ENCODE assay signal across 8 cellular contexts in the genomic region with DNA sequence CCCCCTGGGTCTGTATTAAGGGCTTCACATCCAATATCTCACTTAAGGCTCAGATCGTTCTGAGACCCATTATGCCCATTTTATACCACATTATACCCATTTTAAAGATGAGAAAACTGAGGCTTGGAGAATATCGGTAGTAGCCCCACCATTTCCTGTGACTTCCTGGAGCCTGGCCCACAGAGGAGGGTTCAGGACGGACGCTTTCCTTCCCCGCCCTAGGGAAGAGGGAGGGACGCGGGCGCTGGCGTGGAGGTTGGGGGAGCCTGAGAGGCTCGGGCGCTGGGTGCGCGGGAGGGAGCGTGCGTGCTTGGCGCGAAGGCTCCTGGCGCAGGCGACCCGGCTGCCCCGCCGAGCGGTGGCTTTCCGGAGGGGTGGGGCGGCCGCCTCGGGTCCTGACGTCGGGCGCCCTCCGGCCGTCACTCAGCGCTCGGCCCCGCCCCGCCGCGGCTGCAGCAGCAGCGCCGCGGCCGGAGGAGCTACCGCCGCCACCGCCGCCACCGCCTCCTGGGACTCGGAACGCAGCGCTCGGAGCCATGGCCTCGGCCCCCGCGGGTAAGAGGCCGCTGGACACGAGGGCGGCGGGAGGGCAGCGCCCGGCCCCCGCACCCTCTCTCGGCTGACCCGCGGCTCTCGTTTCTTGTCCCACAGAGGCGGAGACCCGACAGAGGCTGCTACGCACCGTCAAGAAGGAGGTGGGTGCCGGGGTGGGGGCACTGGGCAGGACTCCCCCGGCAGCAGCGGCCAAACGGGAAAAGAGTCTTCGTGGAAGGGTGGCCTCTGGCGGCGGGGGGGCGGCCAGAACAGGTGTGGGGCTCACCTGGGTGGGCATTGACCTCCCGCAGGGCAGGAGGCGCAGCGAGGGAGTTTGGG. TPM values are rescaled to one million over a fixed set of nuclear protein-coding genes. Genes with fewer than 3 reads are reported as not detected.
DNase-seq lines count a peak whose midpoint lies in the region; ATAC-seq and TF ChIP-seq lines count a peak whose summit lies in the region.

SGSM1 (plus strand) TSS at position 422 of the 873 bp plus-strand sequence; CDS start at position 537, 115 bp downstream.

- no peaks in the 10 kb centered on the region for H3K36me3 Mint-ChIP-seq in CD8-positive, alpha-beta T cell
- no peaks in the 10 kb centered on the region for H3K36me3 Mint-ChIP-seq in activated CD8-positive, alpha-beta T cell treated with anti-CD3 and anti-CD28 coated beads, Interleukin-2, amount 10 ng/mL, durations not matched to agents 7 days and 5 days (ENCODE audit: low read depth)

- H3K36me3 ChIP-seq in CD8-positive, alpha-beta T cell (ENCODE audit: insufficient read depth, low read length): no peaks in the 10 kb centered on the region
- H3K36me3 ChIP-seq in HEK293 (ENCODE audit: control insufficient read depth in 2 of 2, insufficient read depth in 1 of 2, low read length in 2 of 2) (no peaks in the 10 kb centered on the region), ectodermal cell (ENCODE audit: control insufficient read depth, insufficient read depth, low read length) (no peaks in the 10 kb centered on the region)

- no peaks in the 10 kb centered on the region for H3K27me3 Mint-ChIP-seq in CD8-positive, alpha-beta T cell (ENCODE audit: low read depth)
- H3K27me3 Mint-ChIP-seq in activated CD8-positive, alpha-beta T cell treated with anti-CD3 and anti-CD28 coated beads, Interleukin-2, amount 10 ng/mL, durations not matched to agents 7 days and 5 days (ENCODE audit: low read depth): peaks cover 6% of the 10 kb centered on the region

- peaks cover 4% of the 10 kb centered on the region for H3K4me1 ChIP-seq in CD8-positive, alpha-beta T cell (ENCODE audit: insufficient read depth, low read length)
- H3K4me1 ChIP-seq in HEK293 (ENCODE audit: control insufficient read depth, insufficient read depth, low read length) (0 out of 2 replicates have a peak, but pooled peaks cover 2% of the 10 kb centered on the region), ectodermal cell (ENCODE audit: control insufficient read depth, insufficient read depth, low read length) (peaks cover 8% of the 10 kb centered on the region)

- H3K9me3 ChIP-seq in CD8-positive, alpha-beta T cell (ENCODE audit: low read length): no peaks in the 10 kb centered on the region
- H3K9me3 ChIP-seq in HEK293 (ENCODE audit: control insufficient read depth, insufficient read depth, low read depth, low read length) (no peaks in the 10 kb centered on the region), ectodermal cell (ENCODE audit: control insufficient read depth, low read length) (no peaks in the 10 kb centered on the region)

- POLR2A ChIA-PET in CD8-positive, alpha-beta T cell (lab: Charles Lee): no interaction called here
- POLR2A ChIA-PET in HEK293 (lab: Yijun Ruan, JAX): interaction anchor here (0.6 to 1.0 kb wide), 2 partner anchors 251 to 285 kb away, joined by 3 to 6 read pairs; partner anchors contain the start of genes GUCD1 and SNRPD3
- POLR2A ChIA-PET in activated CD8-positive, alpha-beta T cell treated with anti-CD3 and anti-CD28 coated beads, Interleukin-2, amount 10 ng/mL, durations not matched to agents 7 days and 5 days (lab: Charles Lee): no interaction called here

- WGBS in ectodermal cell, 2 experiments: 3% methylated on average over 80 of the region's 80 CpGs

- DNase-seq in CD8-positive, alpha-beta T cell: peak; percentile 48 to 84 (median 70)
- DNase-seq in NCI-H748 treated with DMSO at 0.1 percent for 48 hours (lab: John Stamatoyannopoulos, UW) (peak; percentile 21), lung microvascular endothelial cell (ENCODE audit: low read depth in 2 of 2) (peak; percentile 58 to 87)
- DNase-seq in activated CD8-positive, alpha-beta T cell treated with anti-CD3 and anti-CD28 coated beads, Interleukin-2, amount 10 ng/mL, durations not matched to agents 7 days and 5 days: peak; percentile 84
- peak; percentile 45 to 78 (median 65) for DNase-seq in stimulated activated CD4-positive, alpha-beta T cell treated with anti-CD3 and anti-CD28 coated beads, TNF-alpha, amount 100 ng/mL, for 24 hours (ENCODE audit: low read depth in 3 of 3)

- H3K27ac Mint-ChIP-seq in CD8-positive, alpha-beta T cell: peak within 1 kb of the TSS; percentile 2
- peak within 1 kb of the TSS; percentile 47 for H3K27ac Mint-ChIP-seq in activated CD8-positive, alpha-beta T cell treated with anti-CD3 and anti-CD28 coated beads, Interleukin-2, amount 10 ng/mL, durations not matched to agents 7 days and 5 days

- ATAC-seq in CD8-positive, alpha-beta T cell: peak; percentile 91
- ATAC-seq in activated CD8-positive, alpha-beta T cell treated with anti-CD3 and anti-CD28 coated beads, Interleukin-2, amount 10 ng/mL, durations not matched to agents 7 days and 5 days: peak; percentile 92
- ATAC-seq in HG02840 (IDR thresholded peaks at IDR 0.05; ENCODE audit: low FRiP score, unreplicated experiment): no peak

- H3K27me3 ChIP-seq in CD8-positive, alpha-beta T cell (ENCODE audit: insufficient read depth, low read length): no peaks in the 10 kb centered on the region
- peaks cover 5% of the 10 kb centered on the region for H3K27me3 ChIP-seq in ectodermal cell (ENCODE audit: control insufficient read depth, insufficient read depth, low read length, poor library complexity, severe bottlenecking)

- H3K27ac ChIP-seq in CD8-positive, alpha-beta T cell (ENCODE audit: low read depth, low read length): peak within 1 kb of the TSS; percentile 30
- H3K27ac ChIP-seq in HEK293 (ENCODE audit: extremely low read depth, low read depth, low read length): no peak within 1 kb of the TSS; the same call in 1 of the 2 replicates
- H3K27ac ChIP-seq in ectodermal cell (ENCODE audit: insufficient read depth, low read depth, low read length, poor library complexity, severe bottlenecking): no peak within 1 kb of the TSS

- intact Hi-C loops in CD8-positive, alpha-beta T cell (cut with DNase I, micrococcal nuclease): loop anchor here in 1 of 2 experiments (5.0 kb wide), 1 partner anchor 249 kb away; the partner anchor contains the start of genes GUCD1 and SNRPD3

- CTCF ChIA-PET in CD8-positive, alpha-beta T cell (lab: Charles Lee): interaction anchor here (0.8 kb wide), 1 partner anchor 156 kb away, joined by 4 read pairs; no protein-coding TSS in a partner anchor
- CTCF ChIA-PET in HEK293 (lab: Yijun Ruan, JAX): interaction anchor here (0.6 to 1.0 kb wide), 4 partner anchors 17 to 81 kb away, joined by 3 to 8 read pairs (median 3); no protein-coding TSS in a partner anchor
- CTCF ChIA-PET in activated CD8-positive, alpha-beta T cell treated with anti-CD3 and anti-CD28 coated beads, Interleukin-2, amount 10 ng/mL, durations not matched to agents 7 days and 5 days (lab: Charles Lee): interaction anchor here (0.6 kb wide), 1 partner anchor 375 kb away, joined by 3 read pairs; no protein-coding TSS in a partner anchor

- H3K9me3 Mint-ChIP-seq in CD8-positive, alpha-beta T cell: no peaks in the 10 kb centered on the region
- H3K9me3 Mint-ChIP-seq in activated CD8-positive, alpha-beta T cell treated with anti-CD3 and anti-CD28 coated beads, Interleukin-2, amount 10 ng/mL, durations not matched to agents 7 days and 5 days (ENCODE audit: insufficient read depth): no peaks in the 10 kb centered on the region

- no peak for TF ChIP-seq CTCF in CD8-positive, alpha-beta T cell (IDR thresholded peaks at IDR 0.05)
- 0 out of 2 replicates have a peak, but pooled peaks have one; percentile 12 for TF ChIP-seq CTCF in HEK293 (tag by site-specific recombination; IDR thresholded peaks at IDR 0.05)

- H3K4me1 Mint-ChIP-seq in CD8-positive, alpha-beta T cell (ENCODE audit: low read depth): peaks cover 9% of the 10 kb centered on the region
- peaks cover 7% of the 10 kb centered on the region for H3K4me1 Mint-ChIP-seq in activated CD8-positive, alpha-beta T cell treated with anti-CD3 and anti-CD28 coated beads, Interleukin-2, amount 10 ng/mL, durations not matched to agents 7 days and 5 days (ENCODE audit: low read depth)

- peak within 1 kb of the TSS; percentile 70 for H3K4me3 ChIP-seq in CD8-positive, alpha-beta T cell (ENCODE audit: low read depth, low read length)
- peak within 1 kb of the TSS; percentile 63 for H3K4me3 ChIP-seq in HEK293 (ENCODE audit: low read depth, low read length)
- peak within 1 kb of the TSS; percentile 37 for H3K4me3 ChIP-seq in ectodermal cell (ENCODE audit: insufficient read depth, low read depth, low read length)

- peak within 1 kb of the TSS; percentile 75 for H3K4me3 Mint-ChIP-seq in CD8-positive, alpha-beta T cell
- H3K4me3 Mint-ChIP-seq in activated CD8-positive, alpha-beta T cell treated with anti-CD3 and anti-CD28 coated beads, Interleukin-2, amount 10 ng/mL, durations not matched to agents 7 days and 5 days: peak within 1 kb of the TSS; percentile 55

TF ChIP-seq in HEK293, 187 proteins besides CTCF, POLR2A, EP300 and RAD21 (continues in another document):
- TF ChIP-seq ZNF324 (tag by site-specific recombination; IDR thresholded peaks at IDR 0.05) (peak; percentile 86), ZBTB1 (tag by site-specific recombination; IDR thresholded peaks at IDR 0.05) (peak; percentile 50; the same call in 1 of the 2 replicates), ZNF37A (tag by site-specific recombination; IDR thresholded peaks at IDR 0.05) (peak; percentile 87), ZNF692 (tag by site-specific recombination; IDR thresholded peaks at IDR 0.05) (peak; percentile 38; the same call in 1 of the 2 replicates), ZNF211 (tag by site-specific recombination; IDR thresholded peaks at IDR 0.05; ENCODE audit: low read depth) (no peak)

RNA-seq across cellular contexts. Expression of gene SGSM1, which starts in this region (rescaled TPM):
- 1 to 10 TPM in 1 of 2 experiments, under 1 TPM in 1; 0.84 to 1.7 TPM for total RNA-seq in CD8-positive, alpha-beta T cell
- total RNA-seq in activated CD8-positive, alpha-beta T cell treated with anti-CD3 and anti-CD28 coated beads, Interleukin-2, amount 10 ng/mL, durations not matched to agents 7 days and 5 days: not detected
- polyA plus RNA-seq in ectodermal cell (2013, experiment 1 of 4): 1.9 TPM
- 1.7 TPM for polyA plus RNA-seq in ectodermal cell (2013, experiment 2 of 4)
- polyA plus RNA-seq in ectodermal cell (2013, experiment 3 of 4): 1.5 TPM
- polyA plus RNA-seq in ectodermal cell (2013, experiment 4 of 4): 1.3 TPM
- 1.5 and 4.2 TPM in 2 replicates for total RNA-seq in lung microvascular endothelial cell

Comparison
In these comparisons a context has a peak if more than half of its experiments do, and no peak if none do; other contexts are left out.
1. Peak in DNase-seq and ATAC-seq in activated CD8-positive, alpha-beta T cell treated with anti-CD3 and anti-CD28 coated beads, Interleukin-2, amount 10 ng/mL, durations not matched to agents 7 days and 5 days; RNA of the gene not detected or under 1 TPM.
2. DNase-seq: peak in every context shown above with its lines; median percentile 84 in activated CD8-positive, alpha-beta T cell treated with anti-CD3 and anti-CD28 coated beads, Interleukin-2, amount 10 ng/mL, durations not matched to agents 7 days and 5 days; 72 in lung microvascular endothelial cell; 70 in CD8-positive, alpha-beta T cell; 65 in stimulated activated CD4-positive, alpha-beta T cell treated with anti-CD3 and anti-CD28 coated beads, TNF-alpha, amount 100 ng/mL, for 24 hours; 21 in NCI-H748 treated with DMSO at 0.1 percent for 48 hours.